In genomic region chr6:44143731-44144130, GRCh38 we compare ENCODE assay signal across 20 cellular contexts. TPM values are rescaled to one million over a fixed set of nuclear protein-coding genes. Genes with fewer than 3 reads are reported as not detected.
DNase-seq lines count a peak whose midpoint lies in the region; ATAC-seq and TF ChIP-seq lines count a peak whose summit lies in the region.
"Had no signal": no experiment of that assay in that cellular context is flagged by ENCODE, and none has a peak within 500 bp of the region (broad histone marks: within the 10 kb centered on the region; RNA-seq: fewer than 3 reads in every experiment).

No MANE protein-coding gene starts in this region.

- H3K4me1 Mint-ChIP-seq in CD8-positive, alpha-beta memory T cell = peaks cover 0 to 2% (median 0%) of the 10 kb centered on the region in 3 donors
- H3K4me1 Mint-ChIP-seq in endothelial cell (ENCODE audit: unreplicated experiment) = no peaks in the 10 kb centered on the region
- H3K4me1 Mint-ChIP-seq in stimulated activated effector memory CD8-positive, alpha-beta T cell treated with anti-CD3 and anti-CD28 coated beads, Interleukin-12 subunit alpha, Interleukin-12 subunit beta, amount 100 ng/mL, for 72 hours = peaks cover 9% of the 10 kb centered on the region

- no peaks in the 10 kb centered on the region for H3K27me3 Mint-ChIP-seq in CD8-positive, alpha-beta memory T cell
- H3K27me3 Mint-ChIP-seq in endothelial cell (ENCODE audit: unreplicated experiment) = peaks cover 5% of the 10 kb centered on the region
- H3K27me3 Mint-ChIP-seq: CD4-positive, alpha-beta T cell had no signal

- CTCF ChIA-PET in CD8-positive, alpha-beta memory T cell (lab: Charles Lee) = interaction anchor here (1.0 to 1.4 kb wide), 2 partner anchors 13 to 46 kb away, joined by 3 to 6 read pairs; no protein-coding TSS in a partner anchor

- POLR2A ChIA-PET in CD8-positive, alpha-beta memory T cell (lab: Charles Lee) = no interaction called here

- H3K4me1 ChIP-seq in CD8-positive, alpha-beta memory T cell (ENCODE audit: insufficient read depth, low read length) = no peaks in the 10 kb centered on the region
- H3K4me1 ChIP-seq: BE2C had no signal

- ATAC-seq in stimulated activated effector memory CD8-positive, alpha-beta T cell treated with anti-CD3 and anti-CD28 coated beads, Interleukin-12 subunit alpha, Interleukin-12 subunit beta, amount 100 ng/mL, for 72 hours = no peak
- ATAC-seq in HG03108 (IDR thresholded peaks at IDR 0.05; ENCODE audit: unreplicated experiment) (no peak), GM18861 (IDR thresholded peaks at IDR 0.05; ENCODE audit: unreplicated experiment) (no peak), HG03439 (IDR thresholded peaks at IDR 0.05; ENCODE audit: unreplicated experiment) (no peak)
- ATAC-seq: GM23338, HCT116 had no signal

- H3K36me3 Mint-ChIP-seq in CD8-positive, alpha-beta memory T cell = peaks cover 6 to 77% (median 11%) of the 10 kb centered on the region in 3 donors
- H3K36me3 Mint-ChIP-seq in endothelial cell (ENCODE audit: low read depth, unreplicated experiment) = peaks cover 34% of the 10 kb centered on the region
- H3K36me3 Mint-ChIP-seq in stimulated activated effector memory CD8-positive, alpha-beta T cell treated with anti-CD3 and anti-CD28 coated beads, Interleukin-12 subunit alpha, Interleukin-12 subunit beta, amount 100 ng/mL, for 72 hours = peaks cover 31% of the 10 kb centered on the region

- H3K27ac ChIP-seq in CD8-positive, alpha-beta memory T cell (ENCODE audit: low read depth, low read length) = no peak overlapping the region
- no peak overlapping the region for H3K27ac ChIP-seq in WERI-Rb-1

- no peaks in the 10 kb centered on the region for H3K9me3 ChIP-seq in CD8-positive, alpha-beta memory T cell (ENCODE audit: low read length)
- no peaks in the 10 kb centered on the region for H3K9me3 ChIP-seq in WERI-Rb-1 (ENCODE audit: severe bottlenecking)
- H3K9me3 ChIP-seq: BE2C had no signal

- peaks cover 27% of the 10 kb centered on the region for H3K36me3 ChIP-seq in CD8-positive, alpha-beta memory T cell (ENCODE audit: insufficient read depth, low read length)
- H3K36me3 ChIP-seq in WERI-Rb-1 = peaks cover 67% of the 10 kb centered on the region
- H3K36me3 ChIP-seq: BE2C had no signal

- H3K9me3 Mint-ChIP-seq in CD8-positive, alpha-beta memory T cell = no peaks in the 10 kb centered on the region
- H3K9me3 Mint-ChIP-seq in endothelial cell (ENCODE audit: unreplicated experiment) = no peaks in the 10 kb centered on the region
- H3K9me3 Mint-ChIP-seq in stimulated activated effector memory CD8-positive, alpha-beta T cell treated with anti-CD3 and anti-CD28 coated beads, Interleukin-12 subunit alpha, Interleukin-12 subunit beta, amount 100 ng/mL, for 72 hours = no peaks in the 10 kb centered on the region
- H3K9me3 Mint-ChIP-seq: CD4-positive, alpha-beta T cell; GM23338; HFFc6 had no signal

- peak overlapping the region in 5 of 8 donors; percentile 0 to 62 (median 40) for H3K27ac Mint-ChIP-seq in CD8-positive, alpha-beta memory T cell
- H3K27ac Mint-ChIP-seq in endothelial cell (ENCODE audit: unreplicated experiment) = no peak overlapping the region
- H3K27ac Mint-ChIP-seq in stimulated activated effector memory CD8-positive, alpha-beta T cell treated with anti-CD3 and anti-CD28 coated beads, Interleukin-12 subunit alpha, Interleukin-12 subunit beta, amount 100 ng/mL, for 72 hours = peak overlapping the region; percentile 72
- H3K27ac Mint-ChIP-seq: CD4-positive, alpha-beta T cell; GM23338; HFFc6 had no signal

- no peaks in the 10 kb centered on the region for H3K27me3 ChIP-seq in CD8-positive, alpha-beta memory T cell (ENCODE audit: insufficient read depth, low read length, poor library complexity, severe bottlenecking)
- H3K27me3 ChIP-seq in WERI-Rb-1 (ENCODE audit: insufficient read depth, low read depth, severe bottlenecking) = no peaks in the 10 kb centered on the region
- H3K27me3 ChIP-seq: BE2C had no signal

- H3K4me3 ChIP-seq in CD8-positive, alpha-beta memory T cell (ENCODE audit: low read length) = no peak overlapping the region
- no peak overlapping the region for H3K4me3 ChIP-seq in WERI-Rb-1 (ENCODE audit: low read depth, low read length)
- H3K4me3 ChIP-seq: GM23338 had no signal

- TF ChIP-seq CTCF in WERI-Rb-1 (IDR thresholded peaks at IDR 0.05; ENCODE audit: low read depth, low read length) (no peak), endothelial cell (IDR thresholded peaks at IDR 0.05; ENCODE audit: unreplicated experiment) (no peak)

- no peak overlapping the region for H3K4me3 Mint-ChIP-seq in CD8-positive, alpha-beta memory T cell
- peak overlapping the region; percentile 4 for H3K4me3 Mint-ChIP-seq in endothelial cell (ENCODE audit: unreplicated experiment)
- no peak overlapping the region for H3K4me3 Mint-ChIP-seq in stimulated activated effector memory CD8-positive, alpha-beta T cell treated with anti-CD3 and anti-CD28 coated beads, Interleukin-12 subunit alpha, Interleukin-12 subunit beta, amount 100 ng/mL, for 72 hours
- H3K4me3 Mint-ChIP-seq: CD4-positive, alpha-beta T cell; GM23338; HFFc6 had no signal

- no peak for DNase-seq in CD8-positive, alpha-beta memory T cell
- DNase-seq in WERI-Rb-1 (peak; percentile 8), endothelial cell (ENCODE audit: low spot score) (no peak)
- no peak for DNase-seq in stimulated activated effector memory CD8-positive, alpha-beta T cell treated with anti-CD3 and anti-CD28 coated beads, Interleukin-12 subunit alpha, Interleukin-12 subunit beta, amount 100 ng/mL, for 72 hours (ENCODE audit: low spot score in 2 of 2)
- DNase-seq: ACHN; BE2C; C1 segment of cervical spinal cord; CD4-positive, alpha-beta T cell; DMS153; DMS79; GDM1; H7; HFFc6 had no signal

RNA-seq across cellular contexts. Expression of gene CAPN11, which starts 14.9 kb away (rescaled TPM):
- not detected for total RNA-seq in CD8-positive, alpha-beta memory T cell
- not detected for polyA plus RNA-seq in CD8-positive, alpha-beta memory T cell
- 2.3 TPM for total RNA-seq in endothelial cell (ENCODE audit: unreplicated experiment)
- total RNA-seq: Daoy, HFFc6, HT-29 had no signal

RNA-seq across cellular contexts. Expression of gene TMEM63B, which starts 16.4 kb away (rescaled TPM):
- total RNA-seq in CD8-positive, alpha-beta memory T cell = 10 to 100 TPM; 18.4 to 20.3 TPM
- 1.9 TPM for polyA plus RNA-seq in CD8-positive, alpha-beta memory T cell
- total RNA-seq in endothelial cell (ENCODE audit: unreplicated experiment) = 33.4 TPM

RNA-seq across cellular contexts. Expression of gene MRPL14, which starts 16.5 kb away (rescaled TPM):
- total RNA-seq in CD8-positive, alpha-beta memory T cell = 10 to 100 TPM; 48.5 to 48.7 TPM
- polyA plus RNA-seq in CD8-positive, alpha-beta memory T cell = 108 TPM
- 30.3 TPM for total RNA-seq in endothelial cell (ENCODE audit: unreplicated experiment)
